15 cellular contexts compared by ENCODE assay signal in the genomic region with DNA sequence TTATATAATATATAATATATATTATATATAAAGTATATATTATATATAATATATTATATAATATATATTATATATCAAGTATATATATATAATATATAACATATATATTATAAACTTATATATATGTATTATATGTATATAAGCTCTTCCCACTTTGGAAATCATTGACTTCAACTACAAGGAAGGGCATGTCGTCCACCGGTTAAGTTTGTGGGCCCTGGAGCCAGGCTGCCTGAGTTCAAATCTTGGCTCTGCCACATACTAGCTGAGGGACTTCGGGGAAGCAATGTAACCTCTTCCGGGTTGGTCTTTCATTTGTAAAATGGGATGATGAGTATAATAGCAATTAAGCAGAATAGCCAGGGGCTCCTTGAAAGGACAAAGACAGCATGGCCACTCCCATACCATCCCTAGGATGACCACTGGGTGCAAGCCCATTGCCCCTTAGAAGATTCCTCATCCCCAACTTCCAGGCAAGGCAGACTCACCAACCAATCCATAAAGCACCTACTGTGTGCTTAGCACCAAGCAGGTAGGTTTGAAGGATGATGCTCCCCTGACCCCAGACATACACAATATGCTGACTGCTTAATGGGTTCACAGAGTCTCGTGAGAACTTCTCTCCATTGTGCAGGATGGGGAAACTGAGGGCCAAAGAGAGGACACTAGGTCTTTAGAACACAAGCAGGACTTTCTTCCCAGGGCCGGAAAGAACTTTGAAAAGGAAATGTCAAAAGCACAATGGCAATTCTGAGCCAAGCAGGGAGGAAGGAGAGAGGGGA.
"Had no signal": no experiment of that assay in that cellular context is flagged by ENCODE, and none has a peak within 500 bp of the region (broad histone marks: within the 10 kb centered on the region; RNA-seq: fewer than 3 reads in every experiment).

No MANE protein-coding gene starts in this region.

- DNase-seq: activated CD4-positive, alpha-beta T cell treated with anti-CD3 and anti-CD28 coated beads for 48 hours; activated effector memory CD4-positive, alpha-beta T cell treated with anti-CD3 and anti-CD28 coated beads, Interleukin-2, amount 50 U/mL, for 16 hours; activated naive CD8-positive, alpha-beta T cell treated with anti-CD3 and anti-CD28 coated beads for 36 hours; activated T-cell treated with anti-CD3 and anti-CD28 coated beads, Interleukin-2, amount 50 U/mL, for 24 hours; esophagus squamous epithelium; glutamatergic neuron; immature natural killer cell; left cardiac atrium; stimulated activated CD4-positive, alpha-beta T cell treated with anti-CD3 and anti-CD28 coated beads, Interleukin-2, amount 100 ng/mL, for 48 hours; stimulated activated naive CD8-positive, alpha-beta T cell treated with anti-CD3 and anti-CD28 coated beads, Interleukin-15, amount 100 ng/mL, for 72 hours; testis had no signal

- H3K4me1 ChIP-seq: testis had no signal

- H3K36me3 Mint-ChIP-seq: activated naive CD8-positive, alpha-beta T cell treated with anti-CD3 and anti-CD28 coated beads for 36 hours; immature natural killer cell; natural killer cell treated with Interleukin-12 subunit alpha and Interleukin-12 subunit beta and Interleukin-15 and Interleukin-18, amount 100 ng/mL, for 72 hours; T-cell had no signal

- H3K9me3 Mint-ChIP-seq: activated naive CD8-positive, alpha-beta T cell treated with anti-CD3 and anti-CD28 coated beads for 36 hours; activated T-cell treated with anti-CD3 and anti-CD28 coated beads, Interleukin-2, amount 50 U/mL, for 24 hours; natural killer cell treated with Interleukin-12 subunit alpha and Interleukin-12 subunit beta and Interleukin-15 and Interleukin-18, amount 100 ng/mL, for 72 hours; stimulated activated naive CD8-positive, alpha-beta T cell treated with anti-CD3 and anti-CD28 coated beads, Interleukin-15, amount 100 ng/mL, for 72 hours; T-cell had no signal

- H3K4me3 Mint-ChIP-seq: activated naive CD8-positive, alpha-beta T cell treated with anti-CD3 and anti-CD28 coated beads for 36 hours; activated T-cell treated with anti-CD3 and anti-CD28 coated beads, Interleukin-2, amount 50 U/mL, for 24 hours; immature natural killer cell; natural killer cell treated with Interleukin-12 subunit alpha and Interleukin-12 subunit beta and Interleukin-15 and Interleukin-18, amount 100 ng/mL, for 72 hours; stimulated activated naive CD8-positive, alpha-beta T cell treated with anti-CD3 and anti-CD28 coated beads, Interleukin-15, amount 100 ng/mL, for 72 hours; T-cell had no signal

- H3K9me3 ChIP-seq: esophagus squamous epithelium, testis had no signal

- H3K27ac Mint-ChIP-seq: activated naive CD8-positive, alpha-beta T cell treated with anti-CD3 and anti-CD28 coated beads for 36 hours; activated T-cell treated with anti-CD3 and anti-CD28 coated beads, Interleukin-2, amount 50 U/mL, for 24 hours; immature natural killer cell; natural killer cell treated with Interleukin-12 subunit alpha and Interleukin-12 subunit beta and Interleukin-15 and Interleukin-18, amount 100 ng/mL, for 72 hours; stimulated activated naive CD8-positive, alpha-beta T cell treated with anti-CD3 and anti-CD28 coated beads, Interleukin-15, amount 100 ng/mL, for 72 hours; T-cell had no signal

- H3K4me1 Mint-ChIP-seq: activated naive CD8-positive, alpha-beta T cell treated with anti-CD3 and anti-CD28 coated beads for 36 hours; immature natural killer cell; stimulated activated naive CD8-positive, alpha-beta T cell treated with anti-CD3 and anti-CD28 coated beads, Interleukin-15, amount 100 ng/mL, for 72 hours; T-cell had no signal

- ATAC-seq: left cardiac atrium; stimulated activated naive CD8-positive, alpha-beta T cell treated with anti-CD3 and anti-CD28 coated beads, Interleukin-15, amount 100 ng/mL, for 72 hours; T-cell had no signal

- H3K36me3 ChIP-seq: esophagus squamous epithelium, WERI-Rb-1 had no signal

- H3K27me3 ChIP-seq: esophagus squamous epithelium, testis had no signal

- H3K4me3 ChIP-seq: esophagus squamous epithelium, lung, testis had no signal

- H3K27ac ChIP-seq: esophagus squamous epithelium, testis, WERI-Rb-1 had no signal
